26 cellular contexts compared by ENCODE assay signal in the genomic region with DNA sequence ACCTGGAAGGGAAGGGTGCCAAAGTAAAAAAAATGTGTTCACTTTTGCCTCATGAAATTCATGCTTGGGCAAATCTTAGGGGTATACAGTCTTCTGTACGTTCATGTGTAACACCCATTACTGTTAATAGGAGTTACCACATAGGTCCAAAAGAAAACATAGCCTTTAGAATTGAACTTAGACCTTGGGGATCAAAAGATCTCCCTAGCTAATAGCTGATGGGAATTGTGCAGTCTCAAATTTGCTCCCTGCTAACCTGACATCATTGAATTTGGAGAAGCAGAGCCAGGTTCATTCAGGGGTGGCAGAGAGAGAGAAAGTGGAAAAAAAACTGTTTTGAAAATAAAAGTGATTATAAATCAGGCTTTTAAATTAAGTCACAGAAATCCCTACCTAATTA. TPM values are rescaled to one million over a fixed set of nuclear protein-coding genes. Genes with fewer than 3 reads are reported as not detected.
"Had no signal": no experiment of that assay in that cellular context is flagged by ENCODE, and none has a peak within 500 bp of the region (broad histone marks: within the 10 kb centered on the region; RNA-seq: fewer than 3 reads in every experiment).

No MANE protein-coding gene starts in this region.

- H3K4me1 ChIP-seq: ascending aorta, body of pancreas, SJSA1 had no signal

- H3K4me3 Mint-ChIP-seq: activated CD8-positive, alpha-beta T cell treated with anti-CD3 and anti-CD28 coated beads, Interleukin-2, amount 10 ng/mL, durations not matched to agents 7 days and 5 days; activated naive CD8-positive, alpha-beta T cell treated with anti-CD3 and anti-CD28 coated beads, Interleukin-2, amount 50 U/mL, for 24 hours; T-helper 1 cell treated with Interleukin-12 subunit alpha and Interleukin-12 subunit beta and Interleukin-4 antibody, amounts not matched to agents 30 μg/mL and 1 μg/mL, for 36 hours; WTC11 had no signal

- H3K27ac Mint-ChIP-seq: activated CD8-positive, alpha-beta T cell treated with anti-CD3 and anti-CD28 coated beads, Interleukin-2, amount 10 ng/mL, durations not matched to agents 7 days and 5 days; activated naive CD4-positive, alpha-beta T cell treated with anti-CD3 and anti-CD28 coated beads, Interleukin-2, amount 50 U/mL, for 72 hours; activated naive CD8-positive, alpha-beta T cell treated with anti-CD3 and anti-CD28 coated beads, Interleukin-2, amount 50 U/mL, for 24 hours; T-helper 1 cell treated with Interleukin-12 subunit alpha and Interleukin-12 subunit beta and Interleukin-4 antibody, amounts not matched to agents 30 μg/mL and 1 μg/mL, for 36 hours; WTC11 had no signal

- H3K4me1 Mint-ChIP-seq: WTC11 had no signal

- H3K9me3 Mint-ChIP-seq: activated naive CD4-positive, alpha-beta T cell treated with anti-CD3 and anti-CD28 coated beads, Interleukin-2, amount 50 U/mL, for 72 hours; activated naive CD8-positive, alpha-beta T cell treated with anti-CD3 and anti-CD28 coated beads, Interleukin-2, amount 50 U/mL, for 24 hours; T-helper 1 cell treated with Interleukin-12 subunit alpha and Interleukin-12 subunit beta and Interleukin-4 antibody, amounts not matched to agents 30 μg/mL and 1 μg/mL, for 36 hours; WTC11 had no signal

- H3K9me3 ChIP-seq: ascending aorta, body of pancreas, SJSA1 had no signal

- H3K4me3 ChIP-seq: ascending aorta, body of pancreas, SJSA1 had no signal

- H3K36me3 ChIP-seq: ascending aorta, SJSA1 had no signal

- H3K9ac ChIP-seq: KMS-11 had no signal

- FAIRE-seq: RCC 7860 had no signal

- H3K27me3 ChIP-seq: ascending aorta, body of pancreas had no signal

- H3K27ac ChIP-seq: ascending aorta, body of pancreas, KMS-11, SJSA1 had no signal

- ATAC-seq: activated CD8-positive, alpha-beta T cell treated with anti-CD3 and anti-CD28 coated beads, Interleukin-2, amount 10 ng/mL, durations not matched to agents 7 days and 5 days; activated naive CD4-positive, alpha-beta T cell treated with anti-CD3 and anti-CD28 coated beads, Interleukin-2, amount 50 U/mL, for 72 hours; activated naive CD8-positive, alpha-beta T cell treated with anti-CD3 and anti-CD28 coated beads, Interleukin-2, amount 50 U/mL, for 24 hours; body of pancreas; PC-3; WTC11 had no signal

- H3K36me3 Mint-ChIP-seq: activated naive CD4-positive, alpha-beta T cell treated with anti-CD3 and anti-CD28 coated beads, Interleukin-2, amount 50 U/mL, for 72 hours; WTC11 had no signal

- H3K4me2 ChIP-seq: KMS-11 had no signal

- DNase-seq: activated CD4-positive, alpha-beta T cell treated with anti-CD3 and anti-CD28 coated beads for 48 hours; activated CD4-positive, alpha-beta T cell treated with anti-CD3 and anti-CD28 coated beads, Interleukin-2, amount 50 U/mL, for 4 hours; activated CD4-positive, CD25-positive, alpha-beta regulatory T cell treated with anti-CD3 and anti-CD28 coated beads, Interleukin-2, amount 50 U/mL, for 72 hours; activated CD8-positive, alpha-beta memory T cell treated with anti-CD3 and anti-CD28 coated beads, Interleukin-2, amount 50 U/mL, for 48 hours; activated CD8-positive, alpha-beta T cell treated with anti-CD3 and anti-CD28 coated beads, Interleukin-2, amount 10 ng/mL, durations not matched to agents 7 days and 5 days; activated effector memory CD4-positive, alpha-beta T cell treated with Interleukin-2 at 50 U/mL for 16 hours; activated naive CD4-positive, alpha-beta T cell treated with Interleukin-2 at 50 U/mL for 16 hours; activated naive CD8-positive, alpha-beta T cell treated with anti-CD3 and anti-CD28 coated beads, Interleukin-2, amount 50 U/mL, for 24 hours; activated T-cell treated with anti-CD3 and anti-CD28 coated beads, Interleukin-2, amount 50 U/mL, for 1 hour; amniotic stem cell; body of pancreas; MM.1S; NCI-H1105; NCI-H1694 treated with DMSO at 0.1 percent for 48 hours; NCI-H345; NCI-H510A; NCI-H82; PC-3; SHP77 had no signal

RNA-seq across cellular contexts. Expression of gene CNRIP1, which starts 39.4 kb away (rescaled TPM):
- total RNA-seq: activated CD8-positive, alpha-beta T cell treated with anti-CD3 and anti-CD28 coated beads, Interleukin-2, amount 10 ng/mL, durations not matched to agents 7 days and 5 days; activated naive CD4-positive, alpha-beta T cell treated with anti-CD3 and anti-CD28 coated beads, Interleukin-2, amount 50 U/mL, for 72 hours had no signal
